2 cellular contexts compared by ENCODE assay signal in genomic region chr20:45584294-45584693, GRCh38. TPM values are rescaled to one million over a fixed set of nuclear protein-coding genes. Genes with fewer than 3 reads are reported as not detected.
"Had no signal": no experiment of that assay in that cellular context is flagged by ENCODE, and none has a peak within 500 bp of the region (broad histone marks: within the 10 kb centered on the region; RNA-seq: fewer than 3 reads in every experiment).

No MANE protein-coding gene starts in this region.

RNA-seq across cellular contexts. Expression of gene WFDC8, which starts 5.2 kb away (rescaled TPM):
- total RNA-seq: G401, GM12878 had no signal
- polyA plus RNA-seq: GM12878 had no signal

RNA-seq across cellular contexts. Expression of gene EPPIN, which starts 37.1 kb away (rescaled TPM):
- total RNA-seq: G401, GM12878 had no signal
- polyA plus RNA-seq: GM12878 had no signal

RNA-seq across cellular contexts. Expression of gene WFDC6, which starts 45.0 kb away (rescaled TPM):
- total RNA-seq: G401, GM12878 had no signal
- polyA plus RNA-seq: GM12878 had no signal

RNA-seq across cellular contexts. Expression of gene WFDC10A, which starts 45.2 kb away (rescaled TPM):
- total RNA-seq: G401, GM12878 had no signal
- polyA plus RNA-seq: GM12878 had no signal

RNA-seq across cellular contexts. Expression of gene WFDC9, which starts 46.8 kb away (rescaled TPM):
- total RNA-seq: G401, GM12878 had no signal
- polyA plus RNA-seq: GM12878 had no signal
